21 cellular contexts compared by ENCODE assay signal in genomic region chr5:135225856-135226560, GRCh38.
DNase-seq lines count a peak whose midpoint lies in the region; ATAC-seq and TF ChIP-seq lines count a peak whose summit lies in the region.
"Had no signal": no experiment of that assay in that cellular context is flagged by ENCODE, and none has a peak within 500 bp of the region (broad histone marks: within the 10 kb centered on the region; RNA-seq: fewer than 3 reads in every experiment).

No MANE protein-coding gene starts in this region.

- WGBS in psoas muscle, 3 donors = 36 to 51% (median 47%) methylated on average over 16 of the region's 16 CpGs

- H3K4me3 ChIP-seq in psoas muscle = no peak overlapping the region
- no peak overlapping the region for H3K4me3 ChIP-seq in CD8-positive, alpha-beta T cell (ENCODE audit: low read depth, low read length)
- H3K4me3 ChIP-seq: cardiac muscle cell, GM12878, hepatocyte, ovary, skin epidermis, testis had no signal

- H3K9me3 ChIP-seq in psoas muscle = no peaks in the 10 kb centered on the region
- H3K9me3 ChIP-seq in CD8-positive, alpha-beta T cell (ENCODE audit: low read length) = no peaks in the 10 kb centered on the region
- H3K9me3 ChIP-seq: ovary, testis had no signal

- H3K36me3 ChIP-seq in psoas muscle (ENCODE audit: insufficient read depth in 1 of 2, low read depth in 1 of 2) = no peaks in the 10 kb centered on the region
- H3K36me3 ChIP-seq in CD8-positive, alpha-beta T cell (ENCODE audit: insufficient read depth, low read length) = no peaks in the 10 kb centered on the region
- H3K36me3 ChIP-seq: cardiac muscle cell, ovary had no signal

- POLR2A ChIA-PET in CD8-positive, alpha-beta T cell (lab: Charles Lee) = no interaction called here

- peak overlapping the region; percentile 39 for H3K27ac ChIP-seq in psoas muscle
- no peak overlapping the region for H3K27ac ChIP-seq in CD8-positive, alpha-beta T cell (ENCODE audit: low read depth, low read length)
- H3K27ac ChIP-seq: cardiac muscle cell, hepatocyte, ovary, testis had no signal

- H3K9me3 Mint-ChIP-seq in dendritic cell treated with granulocyte-macrophage colony-stimulating factor and Interleukin-4, amounts not matched to agents 40 ng/mL and 50 ng/mL, for 4 days = no peaks in the 10 kb centered on the region
- H3K9me3 Mint-ChIP-seq in CD8-positive, alpha-beta T cell = no peaks in the 10 kb centered on the region
- H3K9me3 Mint-ChIP-seq: activated T-helper 1 cell treated with anti-CD3 and anti-CD28 coated beads, Interleukin-12 subunit alpha, Interleukin-12 subunit beta, Interleukin-2, Interleukin-4 antibody, amounts not matched to agents 30 ng/mL and 10 ng/mL and 1 ng/mL, durations not matched to agents 14 hours and 24 hours and 36 hours; endodermal cell; T-cell had no signal

- H3K27ac Mint-ChIP-seq in dendritic cell treated with granulocyte-macrophage colony-stimulating factor and Interleukin-4, amounts not matched to agents 40 ng/mL and 50 ng/mL, for 4 days = peak overlapping the region; percentile 67
- no peak overlapping the region for H3K27ac Mint-ChIP-seq in CD8-positive, alpha-beta T cell
- H3K27ac Mint-ChIP-seq: activated T-helper 1 cell treated with anti-CD3 and anti-CD28 coated beads, Interleukin-12 subunit alpha, Interleukin-12 subunit beta, Interleukin-2, Interleukin-4 antibody, amounts not matched to agents 30 ng/mL and 10 ng/mL and 1 ng/mL, durations not matched to agents 14 hours and 24 hours and 36 hours; endodermal cell; T-cell had no signal

- H3K4me3 Mint-ChIP-seq in dendritic cell treated with granulocyte-macrophage colony-stimulating factor and Interleukin-4, amounts not matched to agents 40 ng/mL and 50 ng/mL, for 4 days = no peak overlapping the region
- H3K4me3 Mint-ChIP-seq in CD8-positive, alpha-beta T cell = no peak overlapping the region
- H3K4me3 Mint-ChIP-seq: activated T-helper 1 cell treated with anti-CD3 and anti-CD28 coated beads, Interleukin-12 subunit alpha, Interleukin-12 subunit beta, Interleukin-2, Interleukin-4 antibody, amounts not matched to agents 30 ng/mL and 10 ng/mL and 1 ng/mL, durations not matched to agents 14 hours and 24 hours and 36 hours; endodermal cell; T-cell had no signal

- CTCF ChIA-PET in CD8-positive, alpha-beta T cell (lab: Charles Lee) = no interaction called here

- ATAC-seq in psoas muscle = no peak
- ATAC-seq in HG02610 (IDR thresholded peaks at IDR 0.05; ENCODE audit: unreplicated experiment) = no peak
- ATAC-seq in HG03520 (IDR thresholded peaks at IDR 0.05; ENCODE audit: unreplicated experiment) = no peak
- no peak for ATAC-seq in CD8-positive, alpha-beta T cell
- ATAC-seq: GM12878, T-cell had no signal

- peaks cover 70% of the 10 kb centered on the region for H3K4me1 Mint-ChIP-seq in dendritic cell treated with granulocyte-macrophage colony-stimulating factor and Interleukin-4, amounts not matched to agents 40 ng/mL and 50 ng/mL, for 4 days (ENCODE audit: low read depth)
- no peaks in the 10 kb centered on the region for H3K4me1 Mint-ChIP-seq in CD8-positive, alpha-beta T cell (ENCODE audit: low read depth)
- H3K4me1 Mint-ChIP-seq: T-cell had no signal

- H3K27me3 ChIP-seq in psoas muscle (ENCODE audit: insufficient read depth in 3 of 3, low read length in 2 of 3) = no peaks in the 10 kb centered on the region
- no peaks in the 10 kb centered on the region for H3K27me3 ChIP-seq in CD8-positive, alpha-beta T cell (ENCODE audit: insufficient read depth, low read length)
- H3K27me3 ChIP-seq: hepatocyte, ovary, testis had no signal

- no peak for TF ChIP-seq CTCF in psoas muscle (IDR thresholded peaks at IDR 0.05)
- no peak for TF ChIP-seq CTCF in CD8-positive, alpha-beta T cell (IDR thresholded peaks at IDR 0.05)

- H3K4me1 ChIP-seq in psoas muscle = peaks cover 26% of the 10 kb centered on the region
- no peaks in the 10 kb centered on the region for H3K4me1 ChIP-seq in CD8-positive, alpha-beta T cell (ENCODE audit: insufficient read depth, low read length)
- H3K4me1 ChIP-seq: testis had no signal

- H3K36me3 Mint-ChIP-seq in dendritic cell treated with granulocyte-macrophage colony-stimulating factor and Interleukin-4, amounts not matched to agents 40 ng/mL and 50 ng/mL, for 4 days (ENCODE audit: low read depth) = no peaks in the 10 kb centered on the region
- H3K36me3 Mint-ChIP-seq in CD8-positive, alpha-beta T cell = no peaks in the 10 kb centered on the region
- H3K36me3 Mint-ChIP-seq: T-cell had no signal

- DNase-seq in GF-D8 (lab: John Stamatoyannopoulos, UW) (peak; percentile 68), NCI-H82 (lab: John Stamatoyannopoulos, UW) (peak; percentile 69), psoas muscle (no peak)
- DNase-seq in CD8-positive, alpha-beta T cell = no peak
- DNase-seq: activated CD4-positive, CD25-positive, alpha-beta regulatory T cell; activated CD8-positive, alpha-beta memory T cell treated with anti-CD3 and anti-CD28 coated beads for 24 hours; MV-4-11; NCI-H2081 treated with DMSO at 0.1 percent for 48 hours; NCI-H69; testis had no signal

- peaks cover 3% of the 10 kb centered on the region for H3K27me3 Mint-ChIP-seq in dendritic cell treated with granulocyte-macrophage colony-stimulating factor and Interleukin-4, amounts not matched to agents 40 ng/mL and 50 ng/mL, for 4 days
- peaks cover 7% of the 10 kb centered on the region for H3K27me3 Mint-ChIP-seq in CD8-positive, alpha-beta T cell (ENCODE audit: low read depth)

- intact Hi-C loops in dendritic cell treated with granulocyte-macrophage colony-stimulating factor and Interleukin-4, amounts not matched to agents 40 ng/mL and 50 ng/mL, for 4 days (cut with micrococcal nuclease) = no loop called here
- intact Hi-C loops in psoas muscle (cut with DNase I) = no loop called here
- intact Hi-C loops in CD8-positive, alpha-beta T cell (cut with DNase I, micrococcal nuclease) = no loop called here

Comparison
In these comparisons a context has a peak if more than half of its experiments do, and no peak if none do; other contexts are left out.
1. DNase-seq: peak in GF-D8 (single experiment) and NCI-H82 (single experiment); none in psoas muscle (0 of 2) and CD8-positive, alpha-beta T cell (0 of 7).